ENCODE assay signal across 34 cellular contexts in genomic region chr17:72672729-72673128, GRCh38.
"Had no signal": no experiment of that assay in that cellular context is flagged by ENCODE, and none has a peak within 500 bp of the region (broad histone marks: within the 10 kb centered on the region; RNA-seq: fewer than 3 reads in every experiment).

No MANE protein-coding gene starts in this region.

- H3K4me3 Mint-ChIP-seq: activated B cell treated with CpG ODN at 0.5 μM for 24 hours; activated CD8-positive, alpha-beta memory T cell treated with anti-CD3 and anti-CD28 coated beads, Interleukin-2, amount 10 ng/mL, durations not matched to agents 7 days and 5 days; activated CD8-positive, alpha-beta T cell treated with anti-CD3 and anti-CD28 coated beads, Interleukin-2, amount 10 ng/mL, durations not matched to agents 7 days and 5 days; activated naive CD4-positive, alpha-beta T cell treated with anti-CD3 and anti-CD28 coated beads, Interleukin-2, amount 10 ng/mL, durations not matched to agents 7 days and 5 days; activated naive CD8-positive, alpha-beta T cell treated with anti-CD3 and anti-CD28 coated beads, Interleukin-2, amount 10 ng/mL, durations not matched to agents 7 days and 5 days; activated T-helper 1 cell treated with anti-CD3 and anti-CD28 coated beads, Interleukin-12 subunit alpha, Interleukin-12 subunit beta, Interleukin-2, Interleukin-4 antibody, amounts not matched to agents 30 ng/mL and 10 ng/mL and 1 ng/mL, durations not matched to agents 14 hours and 24 hours and 36 hours; brain; T-cell; T-helper 1 cell treated with Interleukin-12 subunit alpha and Interleukin-12 subunit beta and Interleukin-4 antibody, amounts not matched to agents 30 μg/mL and 1 μg/mL, for 36 hours; T-helper 2 cell treated with Interferon-gamma antibody and Interleukin-4, amounts not matched to agents 5 μg/mL and 100 μg/mL, for 36 hours had no signal

- H3K4me1 ChIP-seq: ascending aorta, breast epithelium, colonic mucosa, esophagus squamous epithelium, gastroesophageal sphincter had no signal

- H3K27me3 ChIP-seq: ascending aorta, breast epithelium, cardiac muscle cell, colonic mucosa, esophagus squamous epithelium, gastroesophageal sphincter had no signal

- ATAC-seq: activated CD4-positive, CD25-positive, alpha-beta regulatory T cell treated with anti-CD3 and anti-CD28 coated beads, Interleukin-2, amount 50 U/mL, for 24 hours; activated CD8-positive, alpha-beta memory T cell treated with anti-CD3 and anti-CD28 coated beads, Interleukin-2, amount 10 ng/mL, durations not matched to agents 7 days and 5 days; activated CD8-positive, alpha-beta T cell treated with anti-CD3 and anti-CD28 coated beads, Interleukin-2, amount 10 ng/mL, durations not matched to agents 7 days and 5 days; activated naive CD4-positive, alpha-beta T cell treated with anti-CD3 and anti-CD28 coated beads, Interleukin-2, amount 50 U/mL, for 72 hours; gastroesophageal sphincter; T-cell had no signal

- H3K27ac Mint-ChIP-seq: activated B cell treated with CpG ODN at 0.5 μM for 24 hours; activated CD8-positive, alpha-beta memory T cell treated with anti-CD3 and anti-CD28 coated beads, Interleukin-2, amount 10 ng/mL, durations not matched to agents 7 days and 5 days; activated CD8-positive, alpha-beta T cell treated with anti-CD3 and anti-CD28 coated beads, Interleukin-2, amount 10 ng/mL, durations not matched to agents 7 days and 5 days; activated naive CD4-positive, alpha-beta T cell treated with anti-CD3 and anti-CD28 coated beads, Interleukin-2, amount 50 U/mL, for 72 hours; activated naive CD8-positive, alpha-beta T cell treated with anti-CD3 and anti-CD28 coated beads, Interleukin-2, amount 10 ng/mL, durations not matched to agents 7 days and 5 days; activated T-helper 1 cell treated with anti-CD3 and anti-CD28 coated beads, Interleukin-12 subunit alpha, Interleukin-12 subunit beta, Interleukin-2, Interleukin-4 antibody, amounts not matched to agents 30 ng/mL and 10 ng/mL and 1 ng/mL, durations not matched to agents 14 hours and 24 hours and 36 hours; brain; T-cell; T-helper 1 cell treated with Interleukin-12 subunit alpha and Interleukin-12 subunit beta and Interleukin-4 antibody, amounts not matched to agents 30 μg/mL and 1 μg/mL, for 36 hours; T-helper 2 cell treated with Interferon-gamma antibody and Interleukin-4, amounts not matched to agents 5 μg/mL and 100 μg/mL, for 36 hours had no signal

- H3K27me3 Mint-ChIP-seq: activated B cell treated with CpG ODN at 0.5 μM for 24 hours; activated CD8-positive, alpha-beta memory T cell treated with anti-CD3 and anti-CD28 coated beads, Interleukin-2, amount 10 ng/mL, durations not matched to agents 7 days and 5 days; activated naive CD4-positive, alpha-beta T cell treated with anti-CD3 and anti-CD28 coated beads, Interleukin-2, amount 10 ng/mL, durations not matched to agents 7 days and 5 days; activated naive CD8-positive, alpha-beta T cell treated with anti-CD3 and anti-CD28 coated beads, Interleukin-2, amount 10 ng/mL, durations not matched to agents 7 days and 5 days; T-cell had no signal

- H3K9me3 ChIP-seq: ascending aorta, breast epithelium, colonic mucosa, esophagus squamous epithelium, gastroesophageal sphincter had no signal

- DNase-seq: activated B cell treated with CpG ODN at 0.5 μM for 24 hours; activated CD4-positive, alpha-beta T cell treated with anti-CD3 and anti-CD28 coated beads for 48 hours; activated CD4-positive, alpha-beta T cell treated with anti-CD3 and anti-CD28 coated beads, Interleukin-2, amount 50 U/mL, for 1 hour; activated CD4-positive, alpha-beta T cell treated with anti-CD3 and anti-CD28 coated beads, Interleukin-2, amount 50 U/mL, for 48 hours; activated CD8-positive, alpha-beta memory T cell treated with anti-CD3 and anti-CD28 coated beads, Interleukin-2, amount 10 ng/mL, durations not matched to agents 7 days and 5 days; activated CD8-positive, alpha-beta memory T cell treated with anti-CD3 and anti-CD28 coated beads, Interleukin-2, amount 50 U/mL, for 4 hours; activated CD8-positive, alpha-beta T cell treated with anti-CD3 and anti-CD28 coated beads, Interleukin-2, amount 10 ng/mL, durations not matched to agents 7 days and 5 days; activated gamma-delta T cell; activated naive CD4-positive, alpha-beta T cell; activated naive CD4-positive, alpha-beta T cell treated with anti-CD3 and anti-CD28 coated beads, Interleukin-2, amount 10 ng/mL, durations not matched to agents 7 days and 5 days; activated naive CD8-positive, alpha-beta T cell treated with anti-CD3 and anti-CD28 coated beads, Interleukin-2, amount 10 ng/mL, durations not matched to agents 7 days and 5 days; activated T-cell treated with anti-CD3 and anti-CD28 coated beads, Interleukin-2, amount 50 U/mL, for 1 hour; activated T-cell treated with anti-CD3 and anti-CD28 coated beads, Interleukin-2, amount 50 U/mL, for 48 hours; central memory CD4-positive, alpha-beta T cell; cerebellar nuclear complex; colonic mucosa; effector CD8-positive, alpha-beta T cell; esophagus squamous epithelium; foreskin melanocyte; SW 1271; T-cell; T1000; WERI-Rb-1 had no signal

- H3K4me1 Mint-ChIP-seq: activated CD8-positive, alpha-beta memory T cell treated with anti-CD3 and anti-CD28 coated beads, Interleukin-2, amount 10 ng/mL, durations not matched to agents 7 days and 5 days; activated naive CD4-positive, alpha-beta T cell treated with anti-CD3 and anti-CD28 coated beads, Interleukin-2, amount 10 ng/mL, durations not matched to agents 7 days and 5 days; activated naive CD8-positive, alpha-beta T cell treated with anti-CD3 and anti-CD28 coated beads, Interleukin-2, amount 10 ng/mL, durations not matched to agents 7 days and 5 days; T-cell had no signal

- H3K4me3 ChIP-seq: ascending aorta, breast epithelium, cardiac muscle cell, colonic mucosa, esophagus squamous epithelium, gastroesophageal sphincter had no signal

- H3K36me3 Mint-ChIP-seq: activated naive CD4-positive, alpha-beta T cell treated with anti-CD3 and anti-CD28 coated beads, Interleukin-2, amount 50 U/mL, for 72 hours; activated naive CD8-positive, alpha-beta T cell treated with anti-CD3 and anti-CD28 coated beads, Interleukin-2, amount 10 ng/mL, durations not matched to agents 7 days and 5 days had no signal

- H3K27ac ChIP-seq: ascending aorta, breast epithelium, cardiac muscle cell, colonic mucosa, epithelial cell of prostate, esophagus squamous epithelium, gastroesophageal sphincter, WERI-Rb-1 had no signal

- H3K36me3 ChIP-seq: ascending aorta, breast epithelium, cardiac muscle cell, colonic mucosa, esophagus squamous epithelium, gastroesophageal sphincter had no signal

- H3K9me3 Mint-ChIP-seq: activated naive CD4-positive, alpha-beta T cell treated with anti-CD3 and anti-CD28 coated beads, Interleukin-2, amount 50 U/mL, for 72 hours; T-helper 1 cell treated with Interleukin-12 subunit alpha and Interleukin-12 subunit beta and Interleukin-4 antibody, amounts not matched to agents 30 μg/mL and 1 μg/mL, for 36 hours; T-helper 2 cell treated with Interferon-gamma antibody and Interleukin-4, amounts not matched to agents 5 μg/mL and 100 μg/mL, for 36 hours had no signal
